1 cellular context compared by ENCODE assay signal in genomic region chr17:50199211-50199633, GRCh38.
TF ChIP-seq lines count a peak whose summit lies in the region.

No MANE protein-coding gene starts in this region.

TF ChIP-seq in WTC11, 78 proteins besides CTCF, POLR2A, EP300 and RAD21:
- TF ChIP-seq AFF4 (CRISPR knock-in tag; IDR thresholded peaks at IDR 0.05; ENCODE audit: borderline replicate concordance), result no peak
- no peak for TF ChIP-seq SP1 (CRISPR knock-in tag; conservative IDR thresholded peaks at IDR 0.05)
- no peak for TF ChIP-seq ARID4B (CRISPR knock-in tag; IDR thresholded peaks at IDR 0.05; ENCODE audit: borderline replicate concordance)
